In genomic region chr13:41966671-41967070, GRCh38 we compare ENCODE assay signal across 21 cellular contexts. TPM values are rescaled to one million over a fixed set of nuclear protein-coding genes. Genes with fewer than 3 reads are reported as not detected.
DNase-seq lines count a peak whose midpoint lies in the region; ATAC-seq and TF ChIP-seq lines count a peak whose summit lies in the region.
"Had no signal": no experiment of that assay in that cellular context is flagged by ENCODE, and none has a peak within 500 bp of the region (broad histone marks: within the 10 kb centered on the region; RNA-seq: fewer than 3 reads in every experiment).

No MANE protein-coding gene starts in this region.

- WGBS in IMR-90 (ENCODE audit: extremely low coverage in 2 of 2, insufficient read length in 1 of 2), 2 experiments, result no CpG with 5 or more reads among the region's 1 CpG

- no peak overlapping the region for H2BK5ac ChIP-seq in IMR-90 (ENCODE audit: low read depth, low read length, poor library complexity, severe bottlenecking)

- H2AFZ ChIP-seq in IMR-90 (replicated peaks; ENCODE audit: low read length, poor library complexity), result no peak overlapping the region
- H2AFZ ChIP-seq: GM23338 had no signal

- H2BK15ac ChIP-seq in IMR-90 (ENCODE audit: low read depth, low read length), result no peak overlapping the region

- no peak overlapping the region for H3K18ac ChIP-seq in IMR-90 (ENCODE audit: low read depth, low read length)

- H3K4me2 ChIP-seq in IMR-90 (ENCODE audit: low read depth, low read length), result no peak overlapping the region
- H3K4me2 ChIP-seq: A549; BLaER1 treated with 17β-estradiol and CSF1 and Interleukin-3, amounts not matched to agents 10 nM and 100 nM; GM23338 had no signal

- H3K79me1 ChIP-seq in IMR-90 (ENCODE audit: low read depth in 1 of 2, low read length in 2 of 2), result no peaks in the 10 kb centered on the region

- H3K27ac ChIP-seq in IMR-90 (ENCODE audit: insufficient read depth, low read length) (no peak overlapping the region), coronary artery (no peak overlapping the region)
- H3K27ac ChIP-seq: A549; BLaER1 treated with 17β-estradiol and CSF1 and Interleukin-3, amounts not matched to agents 10 nM and 100 nM had no signal

- DNase-seq in ELR (ENCODE audit: low read depth) (peak; percentile 42), IMR-90 (peak; percentile 48), epithelial cell of esophagus (ENCODE audit: low read depth) (peak; percentile 50), coronary artery (ENCODE audit: low spot score) (no peak)
- DNase-seq in activated T-cell treated with anti-CD3 and anti-CD28 coated beads, Interleukin-2, amount 50 U/mL, for 1 hour, result no peak
- DNase-seq: 8988T; ACHN; AML-193; BE2C; CD4-positive, alpha-beta T cell; CD8-positive, alpha-beta memory T cell; DMS 273 treated with DMSO at 0.1 percent for 48 hours; DMS79; EL; GF-D8; H9; HFFc6 had no signal

- no peak overlapping the region for H3K9ac ChIP-seq in IMR-90 (ENCODE audit: low read depth, low read length)
- H3K9ac ChIP-seq: BLaER1 treated with 17β-estradiol and CSF1 and Interleukin-3, amounts not matched to agents 10 nM and 100 nM had no signal

- ATAC-seq in IMR-90 (ENCODE audit: low read depth) (no peak), HG03159 (IDR thresholded peaks at IDR 0.05; ENCODE audit: unreplicated experiment) (no peak)
- ATAC-seq: A549, GM23338 had no signal

- no peak overlapping the region for H2AK5ac ChIP-seq in IMR-90 (ENCODE audit: low read depth, low read length)

- BruUV-seq in IMR-90 (replicated peaks; lab: Mats Ljungman, UMichigan), result no TSS peak

- H3K9me3 ChIP-seq in IMR-90 (ENCODE audit: control insufficient read depth, insufficient read depth, low read length), result no peaks in the 10 kb centered on the region
- H3K9me3 ChIP-seq: A549; BE2C; BLaER1 treated with 17β-estradiol and CSF1 and Interleukin-3, amounts not matched to agents 10 nM and 100 nM had no signal

- no peak overlapping the region for H2BK20ac ChIP-seq in IMR-90 (ENCODE audit: low read depth, low read length)

- no peak overlapping the region for H2BK120ac ChIP-seq in IMR-90 (ENCODE audit: low read depth, low read length)

- no peak overlapping the region for H4K5ac ChIP-seq in IMR-90 (ENCODE audit: low read depth, low read length)

- intact Hi-C loops in IMR-90 (cut with micrococcal nuclease), result no loop called here

- in situ Hi-C loops in IMR-90 (cut with MboI; ENCODE audit: low sequenced_read_pairs), result loop anchor here (10.0 kb wide), 1 partner anchor 68 kb away; no protein-coding TSS in a partner anchor

- H2AK9ac ChIP-seq in IMR-90 (replicated peaks; ENCODE audit: low read depth, low read length, poor library complexity), result no peak overlapping the region

- peaks cover 3% of the 10 kb centered on the region; the same call in 1 of the 2 replicates for H3K4me1 ChIP-seq in IMR-90 (ENCODE audit: control insufficient read depth, insufficient read depth, low read length)
- H3K4me1 ChIP-seq: BE2C had no signal

- no peak for TF ChIP-seq RAD21 in IMR-90 (IDR thresholded peaks at IDR 0.05; ENCODE audit: low read length)

- no peak overlapping the region for H3K56ac ChIP-seq in IMR-90 (ENCODE audit: extremely low read depth, insufficient read depth, low read length)

- no peak for TF ChIP-seq CTCF in IMR-90 (conservative IDR thresholded peaks at IDR 0.05; ENCODE audit: low read depth, low read length)
- no peak for TF ChIP-seq CTCF in epithelial cell of esophagus (IDR thresholded peaks at IDR 0.05; ENCODE audit: insufficient read depth, low read depth, low read length, missing control alignments)
- no peak for TF ChIP-seq CTCF in coronary artery (IDR thresholded peaks at IDR 0.05)

- H3K14ac ChIP-seq in IMR-90 (replicated peaks; ENCODE audit: low read depth, low read length), result no peak overlapping the region

- no peak overlapping the region for H3K4me3 ChIP-seq in IMR-90 (ENCODE audit: insufficient read depth, low read depth, low read length)
- no peak overlapping the region for H3K4me3 ChIP-seq in epithelial cell of esophagus (ENCODE audit: low read length)
- H3K4me3 ChIP-seq in coronary artery, result no peak overlapping the region
- H3K4me3 ChIP-seq: A549; BLaER1 treated with 17β-estradiol and CSF1 and Interleukin-3, amounts not matched to agents 10 nM and 100 nM; GM23338 had no signal

- no peaks in the 10 kb centered on the region for H3K36me3 ChIP-seq in IMR-90 (ENCODE audit: control insufficient read depth, insufficient read depth, low read length)
- H3K36me3 ChIP-seq: BE2C; BLaER1 treated with 17β-estradiol and CSF1 and Interleukin-3, amounts not matched to agents 10 nM and 100 nM had no signal

- dilution Hi-C loops in IMR-90 (cut with HindIII; ENCODE audit: low sequenced_read_pairs, unreplicated experiment), result no loop called here

- no peak overlapping the region for H3K4ac ChIP-seq in IMR-90 (ENCODE audit: low read depth, low read length)

- peaks cover 4% of the 10 kb centered on the region; the same call in 1 of the 2 replicates for H3K9me1 ChIP-seq in IMR-90 (ENCODE audit: insufficient read depth, low read length)

- no peak overlapping the region for H4K8ac ChIP-seq in IMR-90 (ENCODE audit: low read depth in 2 of 2, low read length in 2 of 2)

- no peak overlapping the region for H3K23ac ChIP-seq in IMR-90 (ENCODE audit: low read depth, low read length)

- no peaks in the 10 kb centered on the region for H4K20me1 ChIP-seq in IMR-90 (ENCODE audit: insufficient read depth, low read length)
- H4K20me1 ChIP-seq: BLaER1 treated with 17β-estradiol and CSF1 and Interleukin-3, amounts not matched to agents 10 nM and 100 nM had no signal

- CTCF ChIA-PET in IMR-90 (lab: Yijun Ruan, JAX), result no interaction called here

- TF ChIP-seq POLR2A in IMR-90 (IDR thresholded peaks at IDR 0.05; ENCODE audit: low read depth, low read length), result no peak

- H4K91ac ChIP-seq in IMR-90 (ENCODE audit: insufficient read depth, low read depth, low read length), result no peak overlapping the region

- H3K27me3 ChIP-seq in IMR-90 (ENCODE audit: control insufficient read depth, insufficient read depth, low read length), result no peaks in the 10 kb centered on the region
- H3K27me3 ChIP-seq: BE2C; BLaER1 treated with 17β-estradiol and CSF1 and Interleukin-3, amounts not matched to agents 10 nM and 100 nM had no signal

- POLR2A ChIA-PET in IMR-90 (lab: Charles Lee; ENCODE audit: unreplicated experiment), result no interaction called here

TF ChIP-seq in IMR-90, 13 proteins besides CTCF, POLR2A, EP300 and RAD21:
- TF ChIP-seq MAZ (IDR thresholded peaks at IDR 0.05; ENCODE audit: borderline replicate concordance, low read depth, low read length) (no peak), BHLHE40 (IDR thresholded peaks at IDR 0.05; ENCODE audit: low read depth, low read length) (no peak), RCOR1 (IDR thresholded peaks at IDR 0.05; ENCODE audit: insufficient replicate concordance, low read length) (no peak), USF2 (IDR thresholded peaks at IDR 0.05; ENCODE audit: low read depth, low read length) (no peak), RFX5 (IDR thresholded peaks at IDR 0.05; ENCODE audit: low read depth, low read length) (no peak), ELK1 (IDR thresholded peaks at IDR 0.05; ENCODE audit: borderline replicate concordance, low read depth, low read length) (no peak), FOS (IDR thresholded peaks at IDR 0.05; ENCODE audit: low read depth, low read length) (no peak), MAFK (IDR thresholded peaks at IDR 0.05; ENCODE audit: low read depth, low read length) (no peak), NFE2L2 (IDR thresholded peaks at IDR 0.05; ENCODE audit: low read depth, low read length) (no peak), SMC3 (IDR thresholded peaks at IDR 0.05; ENCODE audit: low read depth, low read length) (no peak), CHD1 (IDR thresholded peaks at IDR 0.05; ENCODE audit: low read depth, low read length) (no peak), MXI1 (IDR thresholded peaks at IDR 0.05; ENCODE audit: borderline replicate concordance, low read depth, low read length) (no peak), CEBPB (IDR thresholded peaks at IDR 0.05; ENCODE audit: low read depth, low read length) (no peak)

RNA-seq across cellular contexts. Expression of gene VWA8, which starts 5.8 kb away (rescaled TPM):
- 18.3 and 19.7 TPM in 2 replicates for total RNA-seq in IMR-90 (2012; rRNA removed)
- polyA plus RNA-seq in IMR-90 (2012; rRNA removed), result 5.4 and 5.9 TPM in 2 replicates
- 1.6 and 2.0 TPM in 2 replicates for polyA plus RNA-seq in IMR-90 (2012; cell fraction: cytosol; rRNA removed)
- polyA plus RNA-seq in IMR-90 (2012; cell fraction: nucleus; rRNA removed; ENCODE audit: low replicate concordance), result 1.7 and 8.2 TPM in 2 replicates

Comparison
In these comparisons a context has a peak if more than half of its experiments do, and no peak if none do; other contexts are left out.
1. DNase-seq: peak in ELR (single experiment), IMR-90 (single experiment) and epithelial cell of esophagus (single experiment); none in activated T-cell treated with anti-CD3 and anti-CD28 coated beads, Interleukin-2, amount 50 U/mL, for 1 hour (single experiment) and coronary artery (single experiment).